8 cellular contexts compared by ENCODE assay signal in genomic region chr11:76323375-76323774, GRCh38. TPM values are rescaled to one million over a fixed set of nuclear protein-coding genes. Genes with fewer than 3 reads are reported as not detected.
DNase-seq lines count a peak whose midpoint lies in the region; ATAC-seq, FAIRE-seq and TF ChIP-seq lines count a peak whose summit lies in the region.
"Not testable (repeated sequence)": the region's sequence is repeated elsewhere in the genome, so short reads cannot be mapped to it uniquely, and the experiment has no call there.

No MANE protein-coding gene starts in this region.

- not testable (repeated sequence) for H3K9me3 Mint-ChIP-seq in T-helper 2 cell treated with Interferon-gamma antibody and Interleukin-4, amounts not matched to agents 5 μg/mL and 100 μg/mL, for 36 hours; activated CD4-positive, alpha-beta memory T cell treated with anti-CD3 and anti-CD28 coated beads, Interleukin-2, amount 10 ng/mL, durations not matched to agents 7 days and 5 days; activated T-helper 17 cell treated with anti-CD3 and anti-CD28 coated beads, Interleukin-2, amount 50 U/mL, for 72 hours

- intact Hi-C loops in K562 (cut with micrococcal nuclease) (loop anchor here (10.0 kb wide), 1 partner anchor 351 kb away; the partner anchor contains the start of gene LRRC32), posterior vena cava (cut with DNase I) (loop anchor here in 1 of 2 donors (10.0 kb wide), 2 partner anchors 429 to 529 kb away; no protein-coding TSS in a partner anchor)

- H3K4me3 Mint-ChIP-seq in T-helper 2 cell treated with Interferon-gamma antibody and Interleukin-4, amounts not matched to agents 5 μg/mL and 100 μg/mL, for 36 hours = peak overlapping the region; percentile 59
- not testable (repeated sequence) for H3K4me3 Mint-ChIP-seq in activated CD4-positive, alpha-beta memory T cell treated with anti-CD3 and anti-CD28 coated beads, Interleukin-2, amount 10 ng/mL, durations not matched to agents 7 days and 5 days
- H3K4me3 Mint-ChIP-seq in activated T-helper 17 cell treated with anti-CD3 and anti-CD28 coated beads, Interleukin-2, amount 50 U/mL, for 72 hours = peak overlapping the region; percentile 71

- peaks cover 38% of the 10 kb centered on the region for H3K27me3 Mint-ChIP-seq in T-helper 2 cell treated with Interferon-gamma antibody and Interleukin-4, amounts not matched to agents 5 μg/mL and 100 μg/mL, for 36 hours (ENCODE audit: low read depth)
- peaks cover 36% of the 10 kb centered on the region for H3K27me3 Mint-ChIP-seq in activated CD4-positive, alpha-beta memory T cell treated with anti-CD3 and anti-CD28 coated beads, Interleukin-2, amount 10 ng/mL, durations not matched to agents 7 days and 5 days
- peaks cover 14% of the 10 kb centered on the region for H3K27me3 Mint-ChIP-seq in activated T-helper 17 cell treated with anti-CD3 and anti-CD28 coated beads, Interleukin-2, amount 50 U/mL, for 72 hours

- FAIRE-seq in HTR-8/SVneo (lab: Jason Lieb, UNC) (peak; percentile 69), K562 (lab: Jason Lieb, UNC) (peak; percentile 35)

- H3K79me2 ChIP-seq in K562 (ENCODE audit: control insufficient read depth, insufficient read depth, low read length) = not testable (repeated sequence)

- not testable (repeated sequence) for TF ChIP-seq CTCF in K562 (IDR thresholded peaks at IDR 0.05 in 2 of 3, conservative IDR thresholded peaks at IDR 0.05 in 1 of 3; ENCODE audit: insufficient read depth in 2 of 3, low read depth in 1 of 3, low read length in 3 of 3); suprapubic skin (IDR thresholded peaks at IDR 0.05)

- in situ Hi-C loops in K562 (cut with MboI) = not testable (repeated sequence)

- DNase-seq in HTR-8/SVneo (ENCODE audit: insufficient read length, low spot score) = not testable (repeated sequence)
- peak; percentile 20 for DNase-seq in T-helper 2 cell treated with Interferon-gamma antibody and Interleukin-4, amounts not matched to agents 5 μg/mL and 100 μg/mL, for 36 hours (ENCODE audit: low spot score)
- DNase-seq in activated CD4-positive, alpha-beta memory T cell treated with anti-CD3 and anti-CD28 coated beads, Interleukin-2, amount 10 ng/mL, durations not matched to agents 7 days and 5 days = peak; percentile 40
- DNase-seq in K562 (ENCODE audit: extremely low read depth in 1 of 4, low spot score in 3 of 4) (peak in 1 of 4 experiments; percentile 44), erythroblast (lab: John Stamatoyannopoulos, UW) (peak; percentile 18 to 30), posterior vena cava (ENCODE audit: low spot score) (peak; percentile 10), suprapubic skin (ENCODE audit: low spot score in 2 of 2) (peak; percentile 8 to 11)

- peaks cover 14 to 18% of the 10 kb centered on the region in 2 experiments; a peak in 4 of 5 replicates for H3K4me1 ChIP-seq in K562 (replicated peaks in 1 of 2; ENCODE audit: control insufficient read depth in 2 of 2, insufficient read depth in 2 of 2, low read length in 2 of 2)
- not testable (repeated sequence) for H3K4me1 ChIP-seq in suprapubic skin

- TF ChIP-seq RAD21 in K562 (CRISPR knock-in tag; conservative IDR thresholded peaks at IDR 0.05 in 1 of 2, IDR thresholded peaks at IDR 0.05 in 1 of 2) = not testable (repeated sequence)

- WGBS in K562 (ENCODE audit: insufficient coverage, low coverage, missing lambda C conversion rate) = 0% methylated on average over 2 of the region's 2 CpGs
- WGBS in suprapubic skin = 54% methylated on average over 2 of the region's 2 CpGs

- H3K27me3 ChIP-seq in K562 (ENCODE audit: control insufficient read depth in 2 of 2, insufficient read depth in 2 of 2, low read length in 2 of 2) = not testable (repeated sequence)
- H3K27me3 ChIP-seq in suprapubic skin = peaks cover 22% of the 10 kb centered on the region

- not testable (repeated sequence) for H3K4me2 ChIP-seq in K562 (ENCODE audit: insufficient read depth, low read length)

- H3K27ac ChIP-seq in K562 (ENCODE audit: extremely low read depth, low read depth, low read length); suprapubic skin: not testable (repeated sequence)

- POLR2A ChIA-PET in activated CD4-positive, alpha-beta memory T cell treated with anti-CD3 and anti-CD28 coated beads, Interleukin-2, amount 10 ng/mL, durations not matched to agents 7 days and 5 days (lab: Charles Lee) = interaction anchor here (1.0 to 2.8 kb wide), 5 partner anchors 9 to 349 kb away, joined by 3 to 16 read pairs (median 4); partner anchors contain the start of genes GVQW3 and THAP12
- POLR2A ChIA-PET in K562 (lab: Yijun Ruan, JAX) = interaction anchor here (0.6 to 0.8 kb wide), 3 partner anchors 12 to 873 kb away, joined by 3 to 4 read pairs (median 3); no protein-coding TSS in a partner anchor

- H3K9me1 ChIP-seq in K562 (ENCODE audit: control insufficient read depth, insufficient read depth, low read length) = not testable (repeated sequence)

- TF ChIP-seq POLR2A in K562 (conservative IDR thresholded peaks at IDR 0.05); erythroblast (IDR thresholded peaks at IDR 0.05; ENCODE audit: low read length); suprapubic skin (IDR thresholded peaks at IDR 0.05): not testable (repeated sequence)

- H3K4me1 Mint-ChIP-seq in T-helper 2 cell treated with Interferon-gamma antibody and Interleukin-4, amounts not matched to agents 5 μg/mL and 100 μg/mL, for 36 hours (ENCODE audit: low read depth) = peaks cover 25% of the 10 kb centered on the region
- peaks cover 37% of the 10 kb centered on the region for H3K4me1 Mint-ChIP-seq in activated CD4-positive, alpha-beta memory T cell treated with anti-CD3 and anti-CD28 coated beads, Interleukin-2, amount 10 ng/mL, durations not matched to agents 7 days and 5 days
- H3K4me1 Mint-ChIP-seq in activated T-helper 17 cell treated with anti-CD3 and anti-CD28 coated beads, Interleukin-2, amount 50 U/mL, for 72 hours = peaks cover 13% of the 10 kb centered on the region

- not testable (repeated sequence) for H3K9ac ChIP-seq in K562 (ENCODE audit: insufficient read depth in 1 of 2, low read depth in 2 of 2, low read length in 2 of 2)

- not testable (repeated sequence) for H3K4me3 ChIP-seq in K562, suprapubic skin

- not testable (repeated sequence) for H3K36me3 ChIP-seq in K562 (ENCODE audit: control insufficient read depth, insufficient read depth, low read length); suprapubic skin

- TF ChIP-seq EP300 in K562 (IDR thresholded peaks at IDR 0.05; ENCODE audit: low read length); suprapubic skin (IDR thresholded peaks at IDR 0.05): not testable (repeated sequence)

- peak; percentile 48 for ATAC-seq in activated T-helper 17 cell treated with anti-CD3 and anti-CD28 coated beads, Interleukin-2, amount 50 U/mL, for 72 hours (replicated peaks)
- not testable (repeated sequence) for ATAC-seq in K562

- not testable (repeated sequence) for H2AFZ ChIP-seq in K562 (ENCODE audit: low read depth, low read length)

- not testable (repeated sequence) for BruUV-seq in K562 (replicated peaks; lab: Mats Ljungman, UMichigan)

- not testable (repeated sequence) for H3K36me3 Mint-ChIP-seq in T-helper 2 cell treated with Interferon-gamma antibody and Interleukin-4, amounts not matched to agents 5 μg/mL and 100 μg/mL, for 36 hours (ENCODE audit: low read depth); activated CD4-positive, alpha-beta memory T cell treated with anti-CD3 and anti-CD28 coated beads, Interleukin-2, amount 10 ng/mL, durations not matched to agents 7 days and 5 days (ENCODE audit: low read depth); activated T-helper 17 cell treated with anti-CD3 and anti-CD28 coated beads, Interleukin-2, amount 50 U/mL, for 72 hours (ENCODE audit: low read depth)

- H3K27ac Mint-ChIP-seq in T-helper 2 cell treated with Interferon-gamma antibody and Interleukin-4, amounts not matched to agents 5 μg/mL and 100 μg/mL, for 36 hours = peak overlapping the region; percentile 62
- peak overlapping the region; percentile 75 for H3K27ac Mint-ChIP-seq in activated CD4-positive, alpha-beta memory T cell treated with anti-CD3 and anti-CD28 coated beads, Interleukin-2, amount 10 ng/mL, durations not matched to agents 7 days and 5 days
- H3K27ac Mint-ChIP-seq in activated T-helper 17 cell treated with anti-CD3 and anti-CD28 coated beads, Interleukin-2, amount 50 U/mL, for 72 hours = peak overlapping the region; percentile 86

- H3K9me3 ChIP-seq in K562 (replicated peaks; ENCODE audit: control insufficient read depth, insufficient read depth, low read depth, low read length); suprapubic skin: not testable (repeated sequence)

- CTCF ChIA-PET in activated CD4-positive, alpha-beta memory T cell treated with anti-CD3 and anti-CD28 coated beads, Interleukin-2, amount 10 ng/mL, durations not matched to agents 7 days and 5 days (lab: Charles Lee) = interaction anchor here (0.7 to 3.7 kb wide), 5 partner anchors 13 to 600 kb away, joined by 3 to 50 read pairs (median 4); partner anchors contain the start of gene WNT11
- CTCF ChIA-PET in K562 (lab: Yijun Ruan, JAX; ENCODE audit: low intra/inter-chr PET ratio) = not testable (repeated sequence)

- H4K20me1 ChIP-seq in K562 (replicated peaks; ENCODE audit: control insufficient read depth, insufficient read depth, low read length) = not testable (repeated sequence)

RNA-seq across cellular contexts. Expression of gene THAP12, which starts 57.6 kb away (rescaled TPM):
- total RNA-seq in activated CD4-positive, alpha-beta memory T cell treated with anti-CD3 and anti-CD28 coated beads, Interleukin-2, amount 10 ng/mL, durations not matched to agents 7 days and 5 days = 10 to 100 TPM; 51.1 to 52.9 TPM
- 10 to 100 TPM; 25.5 to 39.6 TPM for total RNA-seq in activated T-helper 17 cell treated with anti-CD3 and anti-CD28 coated beads, Interleukin-2, amount 50 U/mL, for 72 hours
- total RNA-seq in K562 (2011; cell fraction: chromatin; rRNA removed; ENCODE audit: low replicate concordance) = 21.4 and 66.8 TPM in 2 replicates
- total RNA-seq in K562 (2011; cell fraction: nucleolus; rRNA removed) = 12.5 and 15.0 TPM in 2 replicates
- total RNA-seq in K562 (2011; cell fraction: nucleoplasm; rRNA removed) = 30.7 and 47.6 TPM in 2 replicates
- total RNA-seq in K562 (2014; rRNA removed) = 40.2 and 44.1 TPM in 2 replicates
- total RNA-seq in K562 (2014; rRNA removed; fragmentation: Illumina TruSeq; extraction: Trizol) = 92.9 and 113 TPM in 2 replicates
- 94.8 and 103 TPM in 2 replicates for total RNA-seq in K562 (2015; rRNA removed; fragmentation: Illumina TruSeq; extraction: Trizol)
- 57.8 and 58.9 TPM in 2 replicates for total RNA-seq in K562 (2021)
- polyA plus RNA-seq in K562 (2011; rRNA removed) = 70.7 and 92.1 TPM in 2 replicates
- polyA plus RNA-seq in K562 (2011; cell fraction: cytosol; rRNA removed) = 12.7 and 29.0 TPM in 2 replicates
- polyA plus RNA-seq in K562 (2011; cell fraction: nucleus; rRNA removed) = 18.0 and 26.6 TPM in 2 replicates
- 41.5 and 43.3 TPM in 2 replicates for polyA plus RNA-seq in K562 (2012)
- polyA plus RNA-seq in K562 (2014; fragmentation: Illumina TruSeq; extraction: Trizol) = 76.7 and 98.1 TPM in 2 replicates
- polyA plus RNA-seq in K562 (2014; fragmentation: Nextera tagmentation; extraction: Ambion mirVana) = 10 to 100 TPM; 28.1 to 28.8 TPM
- 49.6 and 56.5 TPM in 2 replicates for polyA plus RNA-seq in K562 (2014; rRNA removed)
- polyA minus RNA-seq in K562 (2011; rRNA and poly(A)+ RNA removed) = 77.9 and 84.1 TPM in 2 replicates
- polyA minus RNA-seq in K562 (2011; cell fraction: cytosol; rRNA and poly(A)+ RNA removed) = 20.8 and 31.0 TPM in 2 replicates
- 14.3 and 26.2 TPM in 2 replicates for polyA minus RNA-seq in K562 (2011; cell fraction: nucleus; rRNA and poly(A)+ RNA removed)
- 10 to 100 TPM; 37.7 to 39.0 TPM for total RNA-seq in posterior vena cava
- 10 to 100 TPM; 19.1 to 28.5 (median 23.6) TPM for total RNA-seq in suprapubic skin

RNA-seq across cellular contexts. Expression of gene GVQW3, which starts 57.7 kb away (rescaled TPM):
- total RNA-seq in activated CD4-positive, alpha-beta memory T cell treated with anti-CD3 and anti-CD28 coated beads, Interleukin-2, amount 10 ng/mL, durations not matched to agents 7 days and 5 days = 1 to 10 TPM; 2.8 to 3.7 TPM
- total RNA-seq in activated T-helper 17 cell treated with anti-CD3 and anti-CD28 coated beads, Interleukin-2, amount 50 U/mL, for 72 hours = 1 to 10 TPM; 1.6 to 2.5 TPM
- total RNA-seq in K562 (2011; cell fraction: chromatin; rRNA removed; ENCODE audit: low replicate concordance) = 13.5 and 15.1 TPM in 2 replicates
- 11.0 and 11.1 TPM in 2 replicates for total RNA-seq in K562 (2011; cell fraction: nucleolus; rRNA removed)
- total RNA-seq in K562 (2011; cell fraction: nucleoplasm; rRNA removed) = 12.1 and 14.4 TPM in 2 replicates
- total RNA-seq in K562 (2014; rRNA removed) = 1.6 and 1.8 TPM in 2 replicates
- 2.1 and 2.6 TPM in 2 replicates for total RNA-seq in K562 (2014; rRNA removed; fragmentation: Illumina TruSeq; extraction: Trizol)
- total RNA-seq in K562 (2015; rRNA removed; fragmentation: Illumina TruSeq; extraction: Trizol) = 2.6 and 3.3 TPM in 2 replicates
- 1.8 and 1.9 TPM in 2 replicates for total RNA-seq in K562 (2021)
- polyA plus RNA-seq in K562 (2011; rRNA removed) = 5.7 and 7.3 TPM in 2 replicates
- 3.2 and 7.5 TPM in 2 replicates for polyA plus RNA-seq in K562 (2011; cell fraction: cytosol; rRNA removed)
- 11.6 and 12.1 TPM in 2 replicates for polyA plus RNA-seq in K562 (2011; cell fraction: nucleus; rRNA removed)
- polyA plus RNA-seq in K562 (2012) = 1.1 and 3.1 TPM in 2 replicates
- 2.1 and 2.2 TPM in 2 replicates for polyA plus RNA-seq in K562 (2014; fragmentation: Illumina TruSeq; extraction: Trizol)
- 1 to 10 TPM in 1 of 2 experiments, under 1 TPM in 1; 0.66 to 1.0 TPM for polyA plus RNA-seq in K562 (2014; fragmentation: Nextera tagmentation; extraction: Ambion mirVana)
- polyA plus RNA-seq in K562 (2014; rRNA removed) = 3.0 and 3.4 TPM in 2 replicates
- 8.6 and 8.8 TPM in 2 replicates for polyA minus RNA-seq in K562 (2011; rRNA and poly(A)+ RNA removed)
- polyA minus RNA-seq in K562 (2011; cell fraction: cytosol; rRNA and poly(A)+ RNA removed) = 1.7 and 3.0 TPM in 2 replicates
- polyA minus RNA-seq in K562 (2011; cell fraction: nucleus; rRNA and poly(A)+ RNA removed) = 8.5 and 13.7 TPM in 2 replicates
- 1 to 10 TPM; 1.2 to 1.9 TPM for total RNA-seq in posterior vena cava
- total RNA-seq in suprapubic skin = 1 to 10 TPM in 2 of 4 donors, under 1 TPM in 2; 0.36 to 2.5 (median 1.1) TPM
